In genomic region chrX:118536687-118537461, GRCh38 we compare ENCODE assay signal across 8 cellular contexts. TPM values are rescaled to one million over a fixed set of nuclear protein-coding genes. Genes with fewer than 3 reads are reported as not detected.
DNase-seq lines count a peak whose midpoint lies in the region; ATAC-seq and TF ChIP-seq lines count a peak whose summit lies in the region.

No MANE protein-coding gene starts in this region.

- H3K27me3 ChIP-seq in brain microvascular endothelial cell (replicated peaks) (no peaks in the 10 kb centered on the region), muscle layer of duodenum (ENCODE audit: low read depth, low read length) (no peaks in the 10 kb centered on the region)

- no peaks in the 10 kb centered on the region for H3K36me3 ChIP-seq in brain microvascular endothelial cell (replicated peaks)
- H3K36me3 ChIP-seq in muscle layer of duodenum (ENCODE audit: control insufficient read depth in 1 of 2, insufficient read depth in 2 of 2, low read length in 2 of 2): no peaks in the 10 kb centered on the region

- DNase-seq in Caki2 (ENCODE audit: low read depth): peak; percentile 53
- peak; percentile 21 for DNase-seq in T follicular helper cell (ENCODE audit: low read depth)
- peak; percentile 34 for DNase-seq in brain microvascular endothelial cell
- DNase-seq in NK-92 (lab: John Stamatoyannopoulos, UW; ENCODE audit: unreplicated experiment): no peak
- no peak for DNase-seq in NCI-H1436 treated with DMSO at 0.1 percent for 48 hours (lab: John Stamatoyannopoulos, UW)

- in situ Hi-C loops in Caki2 (cut with HindIII; ENCODE audit: low pct_unique_long_range_greater_than_20kb, low sequenced_read_pairs): no loop called here
- in situ Hi-C loops in brain microvascular endothelial cell (cut with HindIII; ENCODE audit: low pct_ligation_motif_present, low sequenced_read_pairs): no loop called here

- no peak overlapping the region for H3K27ac ChIP-seq in brain microvascular endothelial cell
- peak overlapping the region; percentile 21 for H3K27ac ChIP-seq in muscle layer of duodenum (ENCODE audit: low read length)

- TF ChIP-seq CTCF in brain microvascular endothelial cell (IDR thresholded peaks at IDR 0.05; ENCODE audit: low read depth, low read length, missing control alignments): peak; percentile 63

- H3K4me1 ChIP-seq in muscle layer of duodenum (ENCODE audit: control insufficient read depth in 1 of 2, insufficient read depth in 2 of 2, low read length in 2 of 2): peaks cover 4 to 15% of the 10 kb centered on the region in 2 donors

- no peak overlapping the region for H3K4me3 ChIP-seq in brain microvascular endothelial cell (ENCODE audit: low read depth, low read length)
- no peak overlapping the region for H3K4me3 ChIP-seq in muscle layer of duodenum (ENCODE audit: low read depth in 1 of 2, low read length in 2 of 2)

- no peaks in the 10 kb centered on the region for H3K9me3 ChIP-seq in muscle layer of duodenum (ENCODE audit: control insufficient read depth in 1 of 2, low read length in 2 of 2)

- peak; percentile 68 for ATAC-seq in GM19438 (IDR thresholded peaks at IDR 0.05; ENCODE audit: low read depth, unreplicated experiment)
- ATAC-seq in HG03354 (IDR thresholded peaks at IDR 0.05; ENCODE audit: poor library complexity, severe bottlenecking, unreplicated experiment): peak; percentile 81

RNA-seq across cellular contexts. Expression of gene DOCK11, which starts 41.3 kb away (rescaled TPM):
- total RNA-seq in Caki2 (2014; rRNA removed; shearing (Covaris generic); ENCODE audit: low replicate concordance): 3.4 and 5.5 TPM in 2 replicates

Comparison
In these comparisons a context has a peak if more than half of its experiments do, and no peak if none do; other contexts are left out.
1. DNase-seq: peak in Caki2 (single experiment), T follicular helper cell (single experiment) and brain microvascular endothelial cell (single experiment); none in NK-92 (single experiment) and NCI-H1436 treated with DMSO at 0.1 percent for 48 hours (single experiment).